1 cellular context compared by ENCODE assay signal in the genomic region with DNA sequence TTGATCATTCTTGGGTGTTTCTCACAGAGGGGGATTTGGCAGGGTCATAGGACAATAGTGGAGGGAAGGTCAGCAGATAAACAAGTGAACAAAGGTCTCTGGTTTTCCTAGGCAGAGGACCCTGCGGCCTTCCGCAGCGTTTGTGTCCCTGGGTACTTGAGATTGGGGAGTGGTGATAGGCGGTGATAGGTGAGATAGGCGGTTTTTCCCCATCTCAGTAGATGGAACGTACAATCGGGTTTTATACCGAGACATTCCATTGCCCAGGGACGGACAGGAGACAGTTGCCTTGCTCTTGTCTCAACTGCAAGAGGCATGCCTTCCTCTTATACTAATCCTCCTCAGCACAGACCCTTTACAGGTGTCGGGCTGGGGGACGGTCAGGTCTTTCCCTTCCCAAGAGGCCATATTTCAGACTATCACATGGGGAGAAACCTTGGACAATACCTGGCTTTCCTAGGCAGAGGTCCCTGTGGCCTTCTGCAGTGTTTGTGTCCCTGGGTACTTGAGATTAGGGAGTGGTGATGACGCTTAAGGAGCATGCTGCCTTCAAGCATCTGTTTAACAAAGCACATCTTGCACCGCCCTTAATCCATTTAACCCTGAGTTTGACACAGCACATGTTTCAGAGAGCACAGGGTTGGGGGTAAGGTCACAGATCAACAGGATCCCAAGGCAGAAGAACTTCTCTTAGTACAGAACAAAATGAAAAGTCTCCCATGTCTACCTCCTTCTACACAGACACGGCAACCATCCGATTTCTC.
TF ChIP-seq lines count a peak whose summit lies in the region.
"Not testable (repeated sequence)": the region's sequence is repeated elsewhere in the genome, so short reads cannot be mapped to it uniquely, and the experiment has no call there.

No MANE protein-coding gene starts in this region.

TF ChIP-seq in HepG2, 621 proteins besides CTCF, POLR2A, EP300 and RAD21:
- TF ChIP-seq ZBTB38 (CRISPR knock-in tag; IDR thresholded peaks at IDR 0.05) (peak; percentile 82), FOXP1 (CRISPR knock-in tag; IDR thresholded peaks at IDR 0.05) (peak; percentile 33; the same call in 1 of the 2 replicates)
- TF ChIP-seq FOXP1 (IDR thresholded peaks at IDR 0.05): not testable (repeated sequence)
